ENCODE assay signal across 17 cellular contexts in genomic region chr6:79784013-79784753, GRCh38.
DNase-seq lines count a peak whose midpoint lies in the region; ATAC-seq and TF ChIP-seq lines count a peak whose summit lies in the region.
"Had no signal": no experiment of that assay in that cellular context is flagged by ENCODE, and none has a peak within 500 bp of the region (broad histone marks: within the 10 kb centered on the region; RNA-seq: fewer than 3 reads in every experiment).

No MANE protein-coding gene starts in this region.

- TF ChIP-seq CTCF in SK-N-SH (IDR thresholded peaks at IDR 0.05) (no peak), fibroblast of villous mesenchyme (IDR thresholded peaks at IDR 0.05; ENCODE audit: insufficient read depth, low read depth, low read length) (no peak), neural progenitor cell (IDR thresholded peaks at IDR 0.05) (no peak), mammary epithelial cell (conservative IDR thresholded peaks at IDR 0.05 in 1 of 2, IDR thresholded peaks at IDR 0.05 in 1 of 2; ENCODE audit: extremely low read depth in 1 of 2, insufficient read depth in 1 of 2, low read depth in 1 of 2, low read length in 2 of 2) (no peak)

- CTCF ChIA-PET in SK-N-SH (lab: Yijun Ruan, JAX) (interaction anchor here (0.7 to 11.2 kb wide), 4 partner anchors 26 to 85 kb away, joined by 3 to 116 read pairs (median 18); no protein-coding TSS in a partner anchor), mammary epithelial cell (lab: Charles Lee; ENCODE audit: low non-redundant PET) (no interaction called here)

- no peaks in the 10 kb centered on the region for H3K79me2 ChIP-seq in SK-N-SH (ENCODE audit: insufficient read depth)
- H3K79me2 ChIP-seq in neural progenitor cell (ENCODE audit: low read depth), result no peaks in the 10 kb centered on the region
- no peaks in the 10 kb centered on the region for H3K79me2 ChIP-seq in mammary epithelial cell (ENCODE audit: insufficient read depth, low read length)

- no peaks in the 10 kb centered on the region for H3K27me3 Mint-ChIP-seq in neural progenitor cell (ENCODE audit: insufficient read depth, low read depth)
- peaks cover 15% of the 10 kb centered on the region for H3K27me3 Mint-ChIP-seq in stimulated activated naive CD8-positive, alpha-beta T cell treated with anti-CD3 and anti-CD28 coated beads, Interleukin-15, amount 100 ng/mL, for 72 hours

- H3K27me3 ChIP-seq in SK-N-SH (ENCODE audit: insufficient read depth) (no peaks in the 10 kb centered on the region), neural progenitor cell (no peaks in the 10 kb centered on the region), mammary epithelial cell (ENCODE audit: insufficient read depth, low read length) (no peaks in the 10 kb centered on the region)
- H3K27me3 ChIP-seq: BLaER1 treated with 17β-estradiol and CSF1 and Interleukin-3, amounts not matched to agents 10 nM and 100 nM had no signal

- TF ChIP-seq RAD21 in SK-N-SH (IDR thresholded peaks at IDR 0.05; ENCODE audit: low read length), result peak; percentile 42

- H3K9me2 ChIP-seq in SK-N-SH, result no peaks in the 10 kb centered on the region

- peaks cover 0 to 32% of the 10 kb centered on the region in 2 experiments; a peak in 2 of 4 replicates for H3K4me1 ChIP-seq in SK-N-SH (ENCODE audit: control insufficient read depth in 1 of 2, insufficient read depth in 2 of 2, low read depth in 1 of 2, low read length in 1 of 2)
- peaks cover 9% of the 10 kb centered on the region for H3K4me1 ChIP-seq in neural progenitor cell
- H3K4me1 ChIP-seq in mammary epithelial cell (ENCODE audit: insufficient read depth, low read length), result no peaks in the 10 kb centered on the region
- H3K4me1 ChIP-seq: BLaER1 treated with 17β-estradiol and CSF1 and Interleukin-3, amounts not matched to agents 10 nM and 100 nM had no signal

- in situ Hi-C loops in G401 (cut with HindIII; ENCODE audit: low sequenced_read_pairs), result no loop called here
- in situ Hi-C loops in mammary epithelial cell (cut with MboI; ENCODE audit: low sequenced_read_pairs in 2 of 2), result loop anchor here in 1 of 2 donors (25.0 kb wide), 1 partner anchor 303 kb away; no protein-coding TSS in a partner anchor

- peak overlapping the region; percentile 8 for H3K27ac Mint-ChIP-seq in neural progenitor cell
- no peak overlapping the region for H3K27ac Mint-ChIP-seq in stimulated activated naive CD8-positive, alpha-beta T cell treated with anti-CD3 and anti-CD28 coated beads, Interleukin-15, amount 100 ng/mL, for 72 hours
- H3K27ac Mint-ChIP-seq: CD4-positive, alpha-beta T cell; H9 had no signal

- no peak overlapping the region for H3K9ac ChIP-seq in SK-N-SH
- H3K9ac ChIP-seq in neural progenitor cell, result no peak overlapping the region
- H3K9ac ChIP-seq in mammary epithelial cell (ENCODE audit: insufficient read depth, low read length), result no peak overlapping the region
- H3K9ac ChIP-seq: BLaER1 treated with 17β-estradiol and CSF1 and Interleukin-3, amounts not matched to agents 10 nM and 100 nM had no signal

- H4K20me1 ChIP-seq in SK-N-SH (ENCODE audit: insufficient read depth) (no peaks in the 10 kb centered on the region), neural progenitor cell (ENCODE audit: low read depth) (no peaks in the 10 kb centered on the region), mammary epithelial cell (ENCODE audit: insufficient read depth, low read length) (no peaks in the 10 kb centered on the region)
- H4K20me1 ChIP-seq: BLaER1 treated with 17β-estradiol and CSF1 and Interleukin-3, amounts not matched to agents 10 nM and 100 nM had no signal

- H3K36me3 ChIP-seq in SK-N-SH (replicated peaks in 1 of 2; ENCODE audit: control insufficient read depth in 1 of 2, insufficient read depth in 2 of 2, low read length in 1 of 2) (no peaks in the 10 kb centered on the region), neural progenitor cell (no peaks in the 10 kb centered on the region), mammary epithelial cell (ENCODE audit: insufficient read depth, low read length) (no peaks in the 10 kb centered on the region)
- H3K36me3 ChIP-seq: BLaER1 treated with 17β-estradiol and CSF1 and Interleukin-3, amounts not matched to agents 10 nM and 100 nM had no signal

- H3K4me1 Mint-ChIP-seq in neural progenitor cell, result peaks cover 22% of the 10 kb centered on the region
- peaks cover 11% of the 10 kb centered on the region for H3K4me1 Mint-ChIP-seq in stimulated activated naive CD8-positive, alpha-beta T cell treated with anti-CD3 and anti-CD28 coated beads, Interleukin-15, amount 100 ng/mL, for 72 hours
- H3K4me1 Mint-ChIP-seq: H9 had no signal

- H3K4me3 ChIP-seq in SK-N-SH (ENCODE audit: low read depth in 2 of 2, low read length in 1 of 2) (no peak overlapping the region), fibroblast of villous mesenchyme (ENCODE audit: low read depth, low read length) (no peak overlapping the region), neural progenitor cell (no peak overlapping the region), mammary epithelial cell (replicated peaks in 1 of 3; ENCODE audit: insufficient read depth in 1 of 3, low read depth in 2 of 3, low read length in 3 of 3) (no peak overlapping the region)
- H3K4me3 ChIP-seq: BLaER1 treated with 17β-estradiol and CSF1 and Interleukin-3, amounts not matched to agents 10 nM and 100 nM had no signal

- dilution Hi-C loops in mammary epithelial cell (cut with HindIII; ENCODE audit: low sequenced_read_pairs), result no loop called here

- 51% methylated on average over 6 of the region's 6 CpGs for WGBS in SK-N-SH (ENCODE audit: low lambda C conversion rate)
- WGBS in mammary epithelial cell (ENCODE audit: low coverage, missing lambda C conversion rate), result 85% methylated on average over 6 of the region's 6 CpGs

- no TSS peak for BruUV-seq in mammary epithelial cell (replicated peaks; lab: Mats Ljungman, UMichigan)

- POLR2A ChIA-PET in SK-N-SH (lab: Yijun Ruan, JAX), result interaction anchor here (0.7 to 1.7 kb wide), 3 partner anchors 12 to 26 kb away, joined by 3 to 18 read pairs (median 5); no protein-coding TSS in a partner anchor

- H3K9me3 Mint-ChIP-seq in neural progenitor cell, result no peaks in the 10 kb centered on the region
- H3K9me3 Mint-ChIP-seq in stimulated activated naive CD8-positive, alpha-beta T cell treated with anti-CD3 and anti-CD28 coated beads, Interleukin-15, amount 100 ng/mL, for 72 hours, result no peaks in the 10 kb centered on the region
- H3K9me3 Mint-ChIP-seq: CD4-positive, alpha-beta T cell; H9 had no signal

- DNase-seq in G401 (ENCODE audit: low spot score) (peak; percentile 25), SK-N-SH (peak; percentile 56), fibroblast of villous mesenchyme (ENCODE audit: low read depth) (peak; percentile 4), neural progenitor cell (ENCODE audit: low spot score) (no peak), NCI-H1417 treated with DMSO at 0.1 percent for 48 hours (lab: John Stamatoyannopoulos, UW) (no peak), mammary epithelial cell (no peak)
- no peak for DNase-seq in stimulated activated naive CD8-positive, alpha-beta T cell treated with anti-CD3 and anti-CD28 coated beads, Interleukin-15, amount 100 ng/mL, for 72 hours
- DNase-seq: AML-193; Calu3; CD4-positive, alpha-beta T cell; DMS153; GOT3; H9; IMR-90; KBM-7 had no signal

- intact Hi-C loops in mammary epithelial cell (cut with micrococcal nuclease), result no loop called here

- peak in 1 of 2 experiments; percentile 84; a peak in 1 of 4 replicates for TF ChIP-seq EP300 in SK-N-SH (IDR thresholded peaks at IDR 0.05; ENCODE audit: borderline replicate concordance in 1 of 2, low read depth in 1 of 2, low read length in 1 of 2)

- H2AFZ ChIP-seq in SK-N-SH (ENCODE audit: low read depth), result no peak overlapping the region
- peak overlapping the region; percentile 30 for H2AFZ ChIP-seq in neural progenitor cell (replicated peaks)
- no peak overlapping the region for H2AFZ ChIP-seq in mammary epithelial cell (ENCODE audit: low read depth, low read length)

- no peak for ATAC-seq in stimulated activated naive CD8-positive, alpha-beta T cell treated with anti-CD3 and anti-CD28 coated beads, Interleukin-15, amount 100 ng/mL, for 72 hours
- ATAC-seq in GM19463 (IDR thresholded peaks at IDR 0.05; ENCODE audit: unreplicated experiment), result no peak

- no peaks in the 10 kb centered on the region for H3K36me3 Mint-ChIP-seq in neural progenitor cell

- no peaks in the 10 kb centered on the region for H3K9me3 ChIP-seq in SK-N-SH
- H3K9me3 ChIP-seq in neural progenitor cell (ENCODE audit: low read depth), result no peaks in the 10 kb centered on the region
- H3K9me3 ChIP-seq in mammary epithelial cell (replicated peaks; ENCODE audit: insufficient read depth, low read length), result no peaks in the 10 kb centered on the region
- H3K9me3 ChIP-seq: BLaER1 treated with 17β-estradiol and CSF1 and Interleukin-3, amounts not matched to agents 10 nM and 100 nM had no signal

- H3K4me3 Mint-ChIP-seq in neural progenitor cell, result no peak overlapping the region
- H3K4me3 Mint-ChIP-seq in stimulated activated naive CD8-positive, alpha-beta T cell treated with anti-CD3 and anti-CD28 coated beads, Interleukin-15, amount 100 ng/mL, for 72 hours, result no peak overlapping the region
- H3K4me3 Mint-ChIP-seq: CD4-positive, alpha-beta T cell; H9 had no signal

- no peak overlapping the region for H3K4me2 ChIP-seq in SK-N-SH
- no peak overlapping the region for H3K4me2 ChIP-seq in neural progenitor cell
- H3K4me2 ChIP-seq in mammary epithelial cell (ENCODE audit: insufficient read depth, low read depth, low read length), result no peak overlapping the region
- H3K4me2 ChIP-seq: BLaER1 treated with 17β-estradiol and CSF1 and Interleukin-3, amounts not matched to agents 10 nM and 100 nM had no signal

- H3K27ac ChIP-seq in SK-N-SH (ENCODE audit: low read depth in 2 of 2, low read length in 1 of 2) (peak overlapping the region in 1 of 2 experiments; percentile 98; a peak in 2 of 4 replicates), neural progenitor cell (no peak overlapping the region), mammary epithelial cell (ENCODE audit: insufficient read depth, low read depth, low read length) (no peak overlapping the region)
- H3K27ac ChIP-seq: BLaER1 treated with 17β-estradiol and CSF1 and Interleukin-3, amounts not matched to agents 10 nM and 100 nM had no signal

- H3F3A ChIP-seq in SK-N-SH (replicated peaks; ENCODE audit: insufficient read depth) (no peaks in the 10 kb centered on the region), neural progenitor cell (ENCODE audit: low read depth) (no peaks in the 10 kb centered on the region)

TF ChIP-seq in SK-N-SH, 30 proteins besides CTCF, POLR2A, EP300 and RAD21 (continues in another document):
- TF ChIP-seq GATA2 (CRISPR knock-in tag; IDR thresholded peaks at IDR 0.05) (peak; percentile 72), SMC3 (IDR thresholded peaks at IDR 0.05; ENCODE audit: low read depth, low read length) (no peak), POLR2AphosphoS5 (IDR thresholded peaks at IDR 0.05; ENCODE audit: low read depth, low read length) (no peak), CHD2 (IDR thresholded peaks at IDR 0.05; ENCODE audit: low read length, partially characterized antibody) (peak; percentile 69), JUND (IDR thresholded peaks at IDR 0.05) (no peak), TCF12 (IDR thresholded peaks at IDR 0.05) (peak; percentile 29), FOXM1 (IDR thresholded peaks at IDR 0.05; ENCODE audit: low read depth) (no peak), MXI1 (IDR thresholded peaks at IDR 0.05; ENCODE audit: low read depth, low read length) (0 out of 2 replicates have a peak, but pooled peaks have one; percentile 30), FOXJ3 (CRISPR knock-in tag; IDR thresholded peaks at IDR 0.05) (peak; percentile 56; the same call in 1 of the 2 replicates)

Comparison
In these comparisons a context has a peak if more than half of its experiments do, and no peak if none do; other contexts are left out.
1. DNase-seq: peak in G401 (single experiment), SK-N-SH (single experiment) and fibroblast of villous mesenchyme (single experiment); none in neural progenitor cell (single experiment), stimulated activated naive CD8-positive, alpha-beta T cell treated with anti-CD3 and anti-CD28 coated beads, Interleukin-15, amount 100 ng/mL, for 72 hours (0 of 2), NCI-H1417 treated with DMSO at 0.1 percent for 48 hours (single experiment) and mammary epithelial cell (single experiment).